ENCODE assay signal across 1 cellular context in the genomic region with DNA sequence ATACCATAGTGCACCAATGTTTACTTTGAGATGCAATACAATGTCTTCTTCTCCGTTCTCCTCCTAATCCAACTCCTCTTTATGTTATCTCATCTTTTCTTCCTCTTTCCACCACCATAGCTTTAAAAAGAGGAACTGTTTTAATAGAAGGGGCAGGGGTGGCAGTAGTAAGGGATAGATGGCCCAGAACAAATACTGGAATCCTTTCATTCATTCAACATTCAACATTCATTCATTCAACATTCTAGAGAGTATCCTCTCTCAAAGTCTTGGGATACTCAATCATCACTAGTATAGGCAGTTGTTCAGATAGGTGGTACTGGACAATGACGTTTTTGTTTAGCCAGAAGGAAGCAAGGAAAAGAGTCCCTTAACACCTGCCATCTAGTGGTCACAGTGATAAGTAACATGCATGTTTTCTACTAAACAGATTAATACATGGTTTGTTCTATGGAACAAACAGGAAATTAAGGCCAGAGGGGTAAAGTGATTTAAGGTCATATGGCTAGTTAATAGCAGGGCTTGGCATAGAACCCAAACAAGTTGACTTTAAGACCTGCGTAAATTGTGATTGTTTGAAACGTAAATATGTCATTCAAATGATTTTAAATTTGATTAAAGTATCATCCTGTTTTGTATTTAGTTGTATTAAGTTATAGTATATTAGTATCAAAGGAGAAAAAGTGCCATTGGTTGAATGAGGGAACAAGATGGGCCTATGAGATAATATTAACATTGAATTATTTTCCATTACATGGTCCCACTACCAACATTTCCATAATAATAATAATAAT.
TF ChIP-seq lines count a peak whose summit lies in the region.

No MANE protein-coding gene starts in this region.

TF ChIP-seq in K562, 482 proteins besides CTCF, POLR2A, EP300 and RAD21 (continued from another document):
- TF ChIP-seq AFF4 (CRISPR knock-in tag; IDR thresholded peaks at IDR 0.05) (no peak), SMC3 (conservative IDR thresholded peaks at IDR 0.05; ENCODE audit: insufficient read depth, low read depth, low read length) (no peak; the same call in 1 of the 2 replicates), NCOA6 (IDR thresholded peaks at IDR 0.05) (no peak), ZNF551 (CRISPR knock-in tag; IDR thresholded peaks at IDR 0.05) (no peak), POLR2B (IDR thresholded peaks at IDR 0.05; ENCODE audit: low read depth, partially characterized antibody) (no peak)
- TF ChIP-seq, protein P1, sequence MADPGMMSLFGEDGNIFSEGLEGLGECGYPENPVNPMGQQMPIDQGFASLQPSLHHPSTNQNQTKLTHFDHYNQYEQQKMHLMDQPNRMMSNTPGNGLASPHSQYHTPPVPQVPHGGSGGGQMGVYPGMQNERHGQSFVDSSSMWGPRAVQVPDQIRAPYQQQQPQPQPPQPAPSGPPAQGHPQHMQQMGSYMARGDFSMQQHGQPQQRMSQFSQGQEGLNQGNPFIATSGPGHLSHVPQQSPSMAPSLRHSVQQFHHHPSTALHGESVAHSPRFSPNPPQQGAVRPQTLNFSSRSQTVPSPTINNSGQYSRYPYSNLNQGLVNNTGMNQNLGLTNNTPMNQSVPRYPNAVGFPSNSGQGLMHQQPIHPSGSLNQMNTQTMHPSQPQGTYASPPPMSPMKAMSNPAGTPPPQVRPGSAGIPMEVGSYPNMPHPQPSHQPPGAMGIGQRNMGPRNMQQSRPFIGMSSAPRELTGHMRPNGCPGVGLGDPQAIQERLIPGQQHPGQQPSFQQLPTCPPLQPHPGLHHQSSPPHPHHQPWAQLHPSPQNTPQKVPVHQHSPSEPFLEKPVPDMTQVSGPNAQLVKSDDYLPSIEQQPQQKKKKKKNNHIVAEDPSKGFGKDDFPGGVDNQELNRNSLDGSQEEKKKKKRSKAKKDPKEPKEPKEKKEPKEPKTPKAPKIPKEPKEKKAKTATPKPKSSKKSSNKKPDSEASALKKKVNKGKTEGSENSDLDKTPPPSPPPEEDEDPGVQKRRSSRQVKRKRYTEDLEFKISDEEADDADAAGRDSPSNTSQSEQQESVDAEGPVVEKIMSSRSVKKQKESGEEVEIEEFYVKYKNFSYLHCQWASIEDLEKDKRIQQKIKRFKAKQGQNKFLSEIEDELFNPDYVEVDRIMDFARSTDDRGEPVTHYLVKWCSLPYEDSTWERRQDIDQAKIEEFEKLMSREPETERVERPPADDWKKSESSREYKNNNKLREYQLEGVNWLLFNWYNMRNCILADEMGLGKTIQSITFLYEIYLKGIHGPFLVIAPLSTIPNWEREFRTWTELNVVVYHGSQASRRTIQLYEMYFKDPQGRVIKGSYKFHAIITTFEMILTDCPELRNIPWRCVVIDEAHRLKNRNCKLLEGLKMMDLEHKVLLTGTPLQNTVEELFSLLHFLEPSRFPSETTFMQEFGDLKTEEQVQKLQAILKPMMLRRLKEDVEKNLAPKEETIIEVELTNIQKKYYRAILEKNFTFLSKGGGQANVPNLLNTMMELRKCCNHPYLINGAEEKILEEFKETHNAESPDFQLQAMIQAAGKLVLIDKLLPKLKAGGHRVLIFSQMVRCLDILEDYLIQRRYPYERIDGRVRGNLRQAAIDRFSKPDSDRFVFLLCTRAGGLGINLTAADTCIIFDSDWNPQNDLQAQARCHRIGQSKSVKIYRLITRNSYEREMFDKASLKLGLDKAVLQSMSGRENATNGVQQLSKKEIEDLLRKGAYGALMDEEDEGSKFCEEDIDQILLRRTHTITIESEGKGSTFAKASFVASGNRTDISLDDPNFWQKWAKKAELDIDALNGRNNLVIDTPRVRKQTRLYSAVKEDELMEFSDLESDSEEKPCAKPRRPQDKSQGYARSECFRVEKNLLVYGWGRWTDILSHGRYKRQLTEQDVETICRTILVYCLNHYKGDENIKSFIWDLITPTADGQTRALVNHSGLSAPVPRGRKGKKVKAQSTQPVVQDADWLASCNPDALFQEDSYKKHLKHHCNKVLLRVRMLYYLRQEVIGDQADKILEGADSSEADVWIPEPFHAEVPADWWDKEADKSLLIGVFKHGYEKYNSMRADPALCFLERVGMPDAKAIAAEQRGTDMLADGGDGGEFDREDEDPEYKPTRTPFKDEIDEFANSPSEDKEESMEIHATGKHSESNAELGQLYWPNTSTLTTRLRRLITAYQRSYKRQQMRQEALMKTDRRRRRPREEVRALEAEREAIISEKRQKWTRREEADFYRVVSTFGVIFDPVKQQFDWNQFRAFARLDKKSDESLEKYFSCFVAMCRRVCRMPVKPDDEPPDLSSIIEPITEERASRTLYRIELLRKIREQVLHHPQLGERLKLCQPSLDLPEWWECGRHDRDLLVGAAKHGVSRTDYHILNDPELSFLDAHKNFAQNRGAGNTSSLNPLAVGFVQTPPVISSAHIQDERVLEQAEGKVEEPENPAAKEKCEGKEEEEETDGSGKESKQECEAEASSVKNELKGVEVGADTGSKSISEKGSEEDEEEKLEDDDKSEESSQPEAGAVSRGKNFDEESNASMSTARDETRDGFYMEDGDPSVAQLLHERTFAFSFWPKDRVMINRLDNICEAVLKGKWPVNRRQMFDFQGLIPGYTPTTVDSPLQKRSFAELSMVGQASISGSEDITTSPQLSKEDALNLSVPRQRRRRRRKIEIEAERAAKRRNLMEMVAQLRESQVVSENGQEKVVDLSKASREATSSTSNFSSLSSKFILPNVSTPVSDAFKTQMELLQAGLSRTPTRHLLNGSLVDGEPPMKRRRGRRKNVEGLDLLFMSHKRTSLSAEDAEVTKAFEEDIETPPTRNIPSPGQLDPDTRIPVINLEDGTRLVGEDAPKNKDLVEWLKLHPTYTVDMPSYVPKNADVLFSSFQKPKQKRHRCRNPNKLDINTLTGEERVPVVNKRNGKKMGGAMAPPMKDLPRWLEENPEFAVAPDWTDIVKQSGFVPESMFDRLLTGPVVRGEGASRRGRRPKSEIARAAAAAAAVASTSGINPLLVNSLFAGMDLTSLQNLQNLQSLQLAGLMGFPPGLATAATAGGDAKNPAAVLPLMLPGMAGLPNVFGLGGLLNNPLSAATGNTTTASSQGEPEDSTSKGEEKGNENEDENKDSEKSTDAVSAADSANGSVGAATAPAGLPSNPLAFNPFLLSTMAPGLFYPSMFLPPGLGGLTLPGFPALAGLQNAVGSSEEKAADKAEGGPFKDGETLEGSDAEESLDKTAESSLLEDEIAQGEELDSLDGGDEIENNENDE (IDR thresholded peaks at IDR 0.05; ENCODE audit: low read depth, low read length) = no peak
